Comparison of ENCODE assay signal across 28 cellular contexts in the genomic region with DNA sequence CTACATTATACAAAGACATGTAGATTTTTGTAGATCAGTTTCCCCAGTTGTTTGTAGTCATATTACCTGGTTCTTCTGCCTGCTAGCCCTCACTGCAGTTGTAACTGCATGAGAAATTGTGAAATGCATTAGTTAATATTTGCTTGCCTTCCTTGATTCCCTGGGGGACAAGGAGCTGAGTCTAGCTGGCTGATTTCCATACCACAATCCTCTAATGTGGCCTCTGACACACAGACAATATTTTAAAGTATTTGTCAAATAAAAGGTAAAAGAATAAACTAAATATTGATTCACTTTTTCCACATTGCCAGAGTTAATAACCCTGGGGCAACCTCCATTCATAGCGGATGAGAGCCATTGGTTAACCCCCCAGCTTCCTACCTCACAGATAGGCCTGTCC.
"Had no signal": no experiment of that assay in that cellular context is flagged by ENCODE, and none has a peak within 500 bp of the region (broad histone marks: within the 10 kb centered on the region; RNA-seq: fewer than 3 reads in every experiment).

No MANE protein-coding gene starts in this region.

- H3K27ac ChIP-seq: gastroesophageal sphincter, hepatocyte, stomach, thyroid gland, upper lobe of left lung, WERI-Rb-1 had no signal

- DNase-seq: activated CD4-positive, alpha-beta memory T cell treated with anti-CD3 and anti-CD28 coated beads, Interleukin-2, amount 10 ng/mL, durations not matched to agents 7 days and 5 days; activated CD4-positive, alpha-beta T cell treated with anti-CD3 and anti-CD28 coated beads, Interleukin-2, amount 10 ng/mL, durations not matched to agents 24 days and 14 days; activated gamma-delta T cell treated with Interleukin-2 at 50 U/mL for 16 hours; activated naive CD4-positive, alpha-beta T cell treated with anti-CD3 and anti-CD28 coated beads, Interleukin-2, amount 50 U/mL, for 16 hours; activated T-cell treated with anti-CD3 and anti-CD28 coated beads, Interleukin-2, amount 50 U/mL, for 4 hours; amniotic stem cell; caudate nucleus; islet precursor cell; left cardiac atrium; left ventricle myocardium superior; naive thymus-derived CD8-positive, alpha-beta T cell; occipital lobe; posterior cingulate gyrus; right cardiac atrium; stimulated activated CD4-positive, alpha-beta T cell treated with anti-CD3 and anti-CD28 coated beads, Interleukin-15, amount 100 ng/mL, for 24 hours; stimulated activated CD4-positive, alpha-beta T cell treated with anti-CD3 and anti-CD28 coated beads, Interleukin-2, amount 100 ng/mL, for 24 hours; stimulated activated naive B cell treated with anti-CD40 and anti-IgM and Interleukin-4, amounts not matched to agents 10 μg/mL and 1 μg/mL and 100 μg/mL, for 72 hours; stomach; T-helper 9 cell; thyroid gland; upper lobe of left lung; WERI-Rb-1 had no signal

- H3K4me2 ChIP-seq: hepatocyte had no signal

- H3K79me2 ChIP-seq: hepatocyte had no signal

- H3K9me3 ChIP-seq: gastroesophageal sphincter, stomach, thyroid gland, upper lobe of left lung had no signal

- H3K4me1 ChIP-seq: gastroesophageal sphincter, stomach, thyroid gland, upper lobe of left lung had no signal

- FAIRE-seq: astrocyte, endothelial cell of umbilical vein had no signal

- H2AFZ ChIP-seq: hepatocyte had no signal

- ATAC-seq: activated CD4-positive, CD25-positive, alpha-beta regulatory T cell treated with anti-CD3 and anti-CD28 coated beads, Interleukin-2, amount 50 U/mL, for 24 hours; activated T-cell treated with anti-CD3 and anti-CD28 coated beads, Interleukin-2, amount 50 U/mL, for 4 hours; activated T-helper 17 cell treated with anti-CD3 and anti-CD28 coated beads, Interleukin-2, amount 50 U/mL, for 72 hours; gastroesophageal sphincter; left cardiac atrium; naive thymus-derived CD8-positive, alpha-beta T cell; right cardiac atrium; stimulated activated naive B cell treated with anti-CD40 and anti-IgM and Interleukin-4, amounts not matched to agents 10 μg/mL and 1 μg/mL and 100 μg/mL, for 72 hours had no signal

- H3K4me3 ChIP-seq: gastroesophageal sphincter, hepatocyte, stomach, thyroid gland, upper lobe of left lung had no signal

- H3K36me3 ChIP-seq: gastroesophageal sphincter, stomach, thyroid gland, upper lobe of left lung, WERI-Rb-1 had no signal

- H3K27me3 ChIP-seq: gastroesophageal sphincter, hepatocyte, stomach, thyroid gland, upper lobe of left lung had no signal
